1 cellular context compared by ENCODE assay signal in genomic region chr16:81937305-81938038, GRCh38.
A peak's percentile ranks its signal among the peaks of the same experiment; 100 is the strongest.
TF ChIP-seq lines count a peak whose summit lies in the region.

No MANE protein-coding gene starts in this region.

TF ChIP-seq in K562, 482 proteins besides CTCF, POLR2A, EP300 and RAD21 (continued from another document):
- TF ChIP-seq C11orf30 (IDR thresholded peaks at IDR 0.05; ENCODE audit: low read depth) = peak; percentile 71
- TF ChIP-seq BRF1 (IDR thresholded peaks at IDR 0.05; ENCODE audit: borderline replicate concordance, extremely low read depth, insufficient read length) = no peak
- no peak for TF ChIP-seq BCOR (IDR thresholded peaks at IDR 0.05)
- no peak for TF ChIP-seq ZNF277 (CRISPR knock-in tag; IDR thresholded peaks at IDR 0.05; ENCODE audit: borderline replicate concordance)
- TF ChIP-seq ZSCAN32 (CRISPR knock-in tag; IDR thresholded peaks at IDR 0.05) = no peak
- TF ChIP-seq NCOR1 (IDR thresholded peaks at IDR 0.05) = no peak
- TF ChIP-seq, protein P1, sequence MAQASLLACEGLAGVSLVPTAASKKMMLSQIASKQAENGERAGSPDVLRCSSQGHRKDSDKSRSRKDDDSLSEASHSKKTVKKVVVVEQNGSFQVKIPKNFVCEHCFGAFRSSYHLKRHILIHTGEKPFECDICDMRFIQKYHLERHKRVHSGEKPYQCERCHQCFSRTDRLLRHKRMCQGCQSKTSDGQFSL (CRISPR knock-in tag; IDR thresholded peaks at IDR 0.05) = no peak
- TF ChIP-seq, protein P1 (tag; IDR thresholded peaks at IDR 0.05) = no peak
- TF ChIP-seq IRF1 (CRISPR knock-in tag; IDR thresholded peaks at IDR 0.05; ENCODE audit: borderline replicate concordance) = no peak
